Comparison of ENCODE assay signal across 1 cellular context in the genomic region with DNA sequence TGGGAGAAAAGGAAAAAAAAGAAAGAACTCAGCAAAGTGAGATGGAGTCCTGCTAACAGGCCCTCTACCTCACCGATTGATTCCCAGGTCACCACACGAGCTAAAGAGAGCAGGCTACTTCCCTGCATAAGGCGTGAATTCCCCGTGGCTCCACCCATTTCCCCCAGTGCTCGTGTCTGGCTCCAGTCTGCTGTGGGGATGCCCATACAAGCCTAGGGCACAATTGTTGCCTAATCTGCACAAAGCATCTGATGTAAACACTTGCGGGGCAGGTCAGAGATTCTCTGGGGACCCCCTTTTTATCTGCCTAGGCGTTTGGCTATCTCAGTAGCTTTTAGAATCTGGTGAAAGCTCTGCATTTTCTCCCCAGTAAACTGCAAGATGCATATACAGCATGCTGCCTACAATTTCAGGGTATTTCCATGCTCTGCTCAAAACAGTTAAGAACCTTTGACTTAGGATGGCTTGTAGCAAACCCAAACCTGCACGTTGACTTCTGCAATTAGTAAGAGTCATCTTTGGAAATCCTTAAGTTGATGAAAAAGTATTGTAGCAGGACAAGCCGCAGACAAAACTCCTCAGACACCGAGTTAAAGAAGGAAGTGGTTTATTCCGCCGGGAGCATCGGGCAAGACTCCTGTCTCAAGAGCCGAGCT.
TF ChIP-seq lines count a peak whose summit lies in the region.

No MANE protein-coding gene starts in this region.

TF ChIP-seq in H1, 55 proteins besides CTCF, POLR2A, EP300 and RAD21:
- no peak for TF ChIP-seq TEAD4 (IDR thresholded peaks at IDR 0.05; ENCODE audit: low read depth, low read length)
- no peak for TF ChIP-seq NRF1 (IDR thresholded peaks at IDR 0.05; ENCODE audit: low read depth, low read length)
- no peak for TF ChIP-seq ZNF274 (IDR thresholded peaks at IDR 0.05; ENCODE audit: borderline replicate concordance, extremely low read depth, low read length)
- no peak for TF ChIP-seq HDAC2 (IDR thresholded peaks at IDR 0.05; ENCODE audit: borderline replicate concordance in 1 of 2, low read depth in 2 of 2, low read length in 2 of 2)
- no peak for TF ChIP-seq CBX5 (IDR thresholded peaks at IDR 0.05; ENCODE audit: low read depth, low read length)
- TF ChIP-seq CEBPB (IDR thresholded peaks at IDR 0.05; ENCODE audit: low read depth, low read length) = no peak
- no peak for TF ChIP-seq JUND (IDR thresholded peaks at IDR 0.05; ENCODE audit: low read length)
- TF ChIP-seq BCL11A (IDR thresholded peaks at IDR 0.05; ENCODE audit: low read depth in 2 of 2, low read length in 2 of 2) = no peak
- no peak for TF ChIP-seq SIN3A (conservative IDR thresholded peaks at IDR 0.05 in 1 of 2, IDR thresholded peaks at IDR 0.05 in 1 of 2; ENCODE audit: low read depth in 1 of 2, low read length in 2 of 2)
- TF ChIP-seq, protein P1, sequence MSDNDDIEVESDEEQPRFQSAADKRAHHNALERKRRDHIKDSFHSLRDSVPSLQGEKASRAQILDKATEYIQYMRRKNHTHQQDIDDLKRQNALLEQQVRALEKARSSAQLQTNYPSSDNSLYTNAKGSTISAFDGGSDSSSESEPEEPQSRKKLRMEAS (IDR thresholded peaks at IDR 0.05) = no peak
- TF ChIP-seq GTF2F1 (IDR thresholded peaks at IDR 0.05; ENCODE audit: borderline replicate concordance, low read depth, low read length) = no peak
- TF ChIP-seq SP2 (IDR thresholded peaks at IDR 0.05; ENCODE audit: low read length) = no peak
- TF ChIP-seq, protein P2, sequence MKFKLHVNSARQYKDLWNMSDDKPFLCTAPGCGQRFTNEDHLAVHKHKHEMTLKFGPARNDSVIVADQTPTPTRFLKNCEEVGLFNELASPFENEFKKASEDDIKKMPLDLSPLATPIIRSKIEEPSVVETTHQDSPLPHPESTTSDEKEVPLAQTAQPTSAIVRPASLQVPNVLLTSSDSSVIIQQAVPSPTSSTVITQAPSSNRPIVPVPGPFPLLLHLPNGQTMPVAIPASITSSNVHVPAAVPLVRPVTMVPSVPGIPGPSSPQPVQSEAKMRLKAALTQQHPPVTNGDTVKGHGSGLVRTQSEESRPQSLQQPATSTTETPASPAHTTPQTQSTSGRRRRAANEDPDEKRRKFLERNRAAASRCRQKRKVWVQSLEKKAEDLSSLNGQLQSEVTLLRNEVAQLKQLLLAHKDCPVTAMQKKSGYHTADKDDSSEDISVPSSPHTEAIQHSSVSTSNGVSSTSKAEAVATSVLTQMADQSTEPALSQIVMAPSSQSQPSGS (IDR thresholded peaks at IDR 0.05; ENCODE audit: low read length) = no peak
- no peak for TF ChIP-seq TAF1 (IDR thresholded peaks at IDR 0.05; ENCODE audit: low read depth, low read length)
- TF ChIP-seq SP4 (IDR thresholded peaks at IDR 0.05; ENCODE audit: low read length) = no peak
- no peak for TF ChIP-seq FOSL1 (IDR thresholded peaks at IDR 0.05; ENCODE audit: insufficient read depth, low read depth, low read length)
- no peak for TF ChIP-seq SP1 (IDR thresholded peaks at IDR 0.05; ENCODE audit: low read depth, low read length)
- TF ChIP-seq, protein P3, sequence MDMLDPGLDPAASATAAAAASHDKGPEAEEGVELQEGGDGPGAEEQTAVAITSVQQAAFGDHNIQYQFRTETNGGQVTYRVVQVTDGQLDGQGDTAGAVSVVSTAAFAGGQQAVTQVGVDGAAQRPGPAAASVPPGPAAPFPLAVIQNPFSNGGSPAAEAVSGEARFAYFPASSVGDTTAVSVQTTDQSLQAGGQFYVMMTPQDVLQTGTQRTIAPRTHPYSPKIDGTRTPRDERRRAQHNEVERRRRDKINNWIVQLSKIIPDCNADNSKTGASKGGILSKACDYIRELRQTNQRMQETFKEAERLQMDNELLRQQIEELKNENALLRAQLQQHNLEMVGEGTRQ (IDR thresholded peaks at IDR 0.05; ENCODE audit: low read length) = no peak
- no peak for TF ChIP-seq CHD2 (IDR thresholded peaks at IDR 0.05; ENCODE audit: low read length)
- TF ChIP-seq CTBP2 (IDR thresholded peaks at IDR 0.05; ENCODE audit: borderline replicate concordance, insufficient read depth, insufficient read length, low read length) = no peak
